In genomic region chr3:123702057-123702456, GRCh38 we compare ENCODE assay signal across 8 cellular contexts.
DNase-seq lines count a peak whose midpoint lies in the region; ATAC-seq and TF ChIP-seq lines count a peak whose summit lies in the region.
"Not testable (repeated sequence)": the region's sequence is repeated elsewhere in the genome, so short reads cannot be mapped to it uniquely, and the experiment has no call there.

No MANE protein-coding gene starts in this region.

- H3K4me2 ChIP-seq in OCI-LY7 (ENCODE audit: low read length): not testable (repeated sequence)

- BruUV-seq in OCI-LY7 (replicated peaks; lab: Mats Ljungman, UMichigan): not testable (repeated sequence)

- not testable (repeated sequence) for H4K20me1 ChIP-seq in OCI-LY7 (ENCODE audit: insufficient read depth, low read length)

- H3K9me3 ChIP-seq in OCI-LY7 (ENCODE audit: low read length): not testable (repeated sequence)

- not testable (repeated sequence) for H2AFZ ChIP-seq in OCI-LY7 (ENCODE audit: low read length)

- not testable (repeated sequence) for DNase-seq in AG09309 (ENCODE audit: low read depth); epithelial cell of proximal tubule (ENCODE audit: low read depth)
- DNase-seq in NB4 (ENCODE audit: low read depth) (peak; percentile 61), OCI-LY7 (ENCODE audit: low spot score) (peak; percentile 45), kidney tubule cell (ENCODE audit: low spot score) (peak; percentile 69), sciatic nerve (ENCODE audit: low spot score) (peak; percentile 74)
- DNase-seq in activated T-cell treated with anti-CD3 and anti-CD28 coated beads, Interleukin-2, amount 50 U/mL, for 48 hours: peak; percentile 24 to 33

- H3K4me3 ChIP-seq in AG09309 (ENCODE audit: control insufficient read depth, low read depth, low read length); NB4 (ENCODE audit: low read depth, low read length); OCI-LY7 (ENCODE audit: low read depth, low read length, poor library complexity, severe bottlenecking); epithelial cell of proximal tubule (ENCODE audit: low read depth, low read length): not testable (repeated sequence)

- CTCF ChIA-PET in OCI-LY7 (lab: Charles Lee; ENCODE audit: unreplicated experiment): not testable (repeated sequence)

- H3K27ac ChIP-seq in OCI-LY7 (ENCODE audit: low read depth, low read length, poor library complexity, severe bottlenecking): not testable (repeated sequence)

- H3K9me2 ChIP-seq in OCI-LY7 (ENCODE audit: insufficient read depth, low read length): not testable (repeated sequence)

- not testable (repeated sequence) for H3K4me1 ChIP-seq in OCI-LY7 (ENCODE audit: insufficient read depth, low read length, poor library complexity, severe bottlenecking)

- H3K36me3 ChIP-seq in OCI-LY7 (ENCODE audit: insufficient read depth, low read length): not testable (repeated sequence)

- ATAC-seq in GM18867 (IDR thresholded peaks at IDR 0.05; ENCODE audit: unreplicated experiment) (peak; percentile 49), sciatic nerve (peak; percentile 75)

- POLR2A ChIA-PET in OCI-LY7 (lab: Charles Lee): not testable (repeated sequence)

- TF ChIP-seq CTCF in AG09309 (IDR thresholded peaks at IDR 0.05; ENCODE audit: control insufficient read depth, insufficient read depth, low read depth, low read length, missing control alignments) (peak; percentile 60), NB4 (IDR thresholded peaks at IDR 0.05; ENCODE audit: low read depth, low read length) (peak; percentile 48), OCI-LY7 (conservative IDR thresholded peaks at IDR 0.05; ENCODE audit: low read length) (peak; percentile 68), epithelial cell of proximal tubule (conservative IDR thresholded peaks at IDR 0.05; ENCODE audit: low read depth, low read length) (peak; percentile 68)

- not testable (repeated sequence) for H3K79me2 ChIP-seq in OCI-LY7 (ENCODE audit: insufficient read depth, low read depth, low read length)

- TF ChIP-seq POLR2A in NB4 (IDR thresholded peaks at IDR 0.05; ENCODE audit: extremely low read depth, insufficient read length): not testable (repeated sequence)

- intact Hi-C loops in OCI-LY7 (cut with micrococcal nuclease; ENCODE audit: unreplicated experiment) (loop anchor here (1.0 kb wide), 1 partner anchor 50 kb away; no protein-coding TSS in a partner anchor), sciatic nerve (cut with DNase I) (loop anchor here (5.0 kb wide), 1 partner anchor 50 kb away; no protein-coding TSS in a partner anchor)
